Comparison of ENCODE assay signal across 8 cellular contexts in the genomic region with DNA sequence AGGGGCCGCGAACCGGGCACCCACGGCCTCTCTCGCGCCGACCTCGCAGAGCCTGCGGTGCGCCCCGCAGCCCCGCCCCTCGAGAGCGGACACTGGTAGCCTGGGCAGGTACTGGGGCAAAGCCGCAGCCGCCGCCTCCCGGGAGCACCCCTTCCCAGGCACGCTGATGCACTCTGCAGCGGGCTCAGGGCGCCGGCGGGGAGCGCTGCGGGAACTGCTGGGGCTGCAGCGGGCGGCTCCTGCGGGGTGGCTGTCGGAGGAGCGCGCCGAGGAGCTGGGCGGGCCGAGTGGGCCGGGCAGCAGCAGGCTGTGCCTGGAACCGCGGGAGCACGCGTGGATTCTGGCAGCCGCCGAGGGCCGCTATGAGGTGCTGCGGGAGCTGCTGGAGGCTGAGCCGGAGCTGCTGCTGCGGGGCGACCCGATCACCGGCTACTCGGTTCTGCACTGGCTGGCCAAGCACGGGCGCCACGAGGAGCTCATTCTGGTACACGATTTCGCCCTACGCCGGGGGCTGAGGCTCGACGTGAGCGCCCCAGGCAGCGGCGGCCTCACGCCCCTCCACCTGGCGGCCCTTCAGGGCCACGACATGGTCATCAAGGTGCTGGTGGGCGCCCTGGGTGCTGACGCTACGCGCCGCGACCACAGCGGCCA. TPM values are rescaled to one million over a fixed set of nuclear protein-coding genes. Genes with fewer than 3 reads are reported as not detected.
DNase-seq lines count a peak whose midpoint lies in the region; ATAC-seq, FAIRE-seq and TF ChIP-seq lines count a peak whose summit lies in the region.

No MANE protein-coding gene starts in this region.

- POLR2A ChIA-PET in Panc1 (lab: Charles Lee): interaction anchor here (0.6 to 1.1 kb wide), 3 partner anchors 28 to 66 kb away, joined by 3 to 6 read pairs (median 4); partner anchors contain the start of gene SEPTIN6

- CTCF ChIA-PET in Panc1 (lab: Charles Lee): interaction anchor here (0.6 to 1.8 kb wide), 5 partner anchors 13 to 155 kb away, joined by 3 to 8 read pairs (median 3); no protein-coding TSS in a partner anchor

- no peak overlapping the region for H3K27ac ChIP-seq in Panc1 (ENCODE audit: low read length)

- DNase-seq in ELR (ENCODE audit: low read depth) (peak; percentile 28), Panc1 (ENCODE audit: low read depth, low spot score) (no peak), astrocyte of the spinal cord (ENCODE audit: low read depth, low spot score) (no peak), kidney epithelial cell (ENCODE audit: low read depth) (no peak), RCC 7860 (ENCODE audit: low spot score) (no peak), NCI-H1694 (lab: John Stamatoyannopoulos, UW) (no peak)
- DNase-seq in stimulated activated CD8-positive, alpha-beta memory T cell treated with anti-CD3 and anti-CD28 coated beads, Interleukin-4, amount 100 ng/mL, for 48 hours: peak; percentile 34

- peaks cover 17% of the 10 kb centered on the region for H3K4me1 ChIP-seq in Panc1 (ENCODE audit: control insufficient read depth, insufficient read depth, low read length)

- H3K4me3 ChIP-seq in Panc1 (ENCODE audit: low read depth in 2 of 2, low read length in 2 of 2) (peak overlapping the region; percentile 54 to 58), astrocyte of the spinal cord (ENCODE audit: low read depth, low read length) (peak overlapping the region; percentile 32), kidney epithelial cell (ENCODE audit: low read depth, low read length) (peak overlapping the region; percentile 26)

- intact Hi-C loops in Panc1 (cut with micrococcal nuclease; ENCODE audit: unreplicated experiment): loop anchor here (10.0 kb wide), 1 partner anchor 144 kb away; no protein-coding TSS in a partner anchor

- H3K27me3 ChIP-seq in Panc1 (ENCODE audit: control insufficient read depth, insufficient read depth, low read length) (no peaks in the 10 kb centered on the region), kidney epithelial cell (ENCODE audit: control insufficient read depth, insufficient read depth, low read length) (peaks cover 16% of the 10 kb centered on the region)

- ATAC-seq in Panc1 (peak; percentile 68), HG03097 (IDR thresholded peaks at IDR 0.05; ENCODE audit: low FRiP score, unreplicated experiment) (no peak)

- H3K36me3 ChIP-seq in Panc1 (ENCODE audit: control insufficient read depth, insufficient read depth, low read length): no peaks in the 10 kb centered on the region
- H3K36me3 ChIP-seq in kidney epithelial cell (ENCODE audit: control insufficient read depth, insufficient read depth, low read length): no peaks in the 10 kb centered on the region

- no peak for FAIRE-seq in RCC 7860 (lab: Jason Lieb, UNC)

- in situ Hi-C loops in Panc1 (cut with HindIII; ENCODE audit: low pct_unique_long_range_greater_than_20kb, low sequenced_read_pairs): no loop called here
- in situ Hi-C loops in astrocyte of the spinal cord (cut with HindIII; ENCODE audit: low sequenced_read_pairs): no loop called here

- BruUV-seq in Panc1 (replicated peaks; lab: Mats Ljungman, UMichigan): no TSS peak

- no peaks in the 10 kb centered on the region for H3K9me3 ChIP-seq in Panc1 (ENCODE audit: control insufficient read depth, insufficient read depth, low read depth, low read length)

- TF ChIP-seq CTCF in Panc1 (IDR thresholded peaks at IDR 0.05) (no peak), astrocyte of the spinal cord (IDR thresholded peaks at IDR 0.05; ENCODE audit: low read depth, low read length) (no peak), kidney epithelial cell (IDR thresholded peaks at IDR 0.05; ENCODE audit: insufficient read depth, low read length, poor library complexity, severe bottlenecking) (no peak)

RNA-seq across cellular contexts. Expression of gene SOWAHD, which starts 0.4 kb away (rescaled TPM):
- total RNA-seq in Panc1 (2021; ENCODE audit: unreplicated experiment) (1.1 TPM), kidney epithelial cell (not detected in 2 replicates)
- 0.75 TPM for polyA plus RNA-seq in Panc1 (2012; ENCODE audit: insufficient read length)

RNA-seq across cellular contexts. Expression of gene RPL39, which starts 32.6 kb away (rescaled TPM):
- total RNA-seq in Panc1 (2021; ENCODE audit: unreplicated experiment) (1,882 TPM), kidney epithelial cell (7,088 and 9,048 TPM in 2 replicates)
- polyA plus RNA-seq in Panc1 (2012; ENCODE audit: insufficient read length): 1,687 TPM

Comparison
In these comparisons a context has a peak if more than half of its experiments do, and no peak if none do; other contexts are left out.
1. DNase-seq: peak in ELR (single experiment) and stimulated activated CD8-positive, alpha-beta memory T cell treated with anti-CD3 and anti-CD28 coated beads, Interleukin-4, amount 100 ng/mL, for 48 hours (single experiment); none in Panc1 (single experiment), astrocyte of the spinal cord (single experiment), kidney epithelial cell (single experiment), RCC 7860 (single experiment) and NCI-H1694 (single experiment).
2. Peak in every context shown above with its lines, with median percentiles within 50 percentile points of each other: H3K4me3 ChIP-seq.